20 cellular contexts compared by ENCODE assay signal in the genomic region with DNA sequence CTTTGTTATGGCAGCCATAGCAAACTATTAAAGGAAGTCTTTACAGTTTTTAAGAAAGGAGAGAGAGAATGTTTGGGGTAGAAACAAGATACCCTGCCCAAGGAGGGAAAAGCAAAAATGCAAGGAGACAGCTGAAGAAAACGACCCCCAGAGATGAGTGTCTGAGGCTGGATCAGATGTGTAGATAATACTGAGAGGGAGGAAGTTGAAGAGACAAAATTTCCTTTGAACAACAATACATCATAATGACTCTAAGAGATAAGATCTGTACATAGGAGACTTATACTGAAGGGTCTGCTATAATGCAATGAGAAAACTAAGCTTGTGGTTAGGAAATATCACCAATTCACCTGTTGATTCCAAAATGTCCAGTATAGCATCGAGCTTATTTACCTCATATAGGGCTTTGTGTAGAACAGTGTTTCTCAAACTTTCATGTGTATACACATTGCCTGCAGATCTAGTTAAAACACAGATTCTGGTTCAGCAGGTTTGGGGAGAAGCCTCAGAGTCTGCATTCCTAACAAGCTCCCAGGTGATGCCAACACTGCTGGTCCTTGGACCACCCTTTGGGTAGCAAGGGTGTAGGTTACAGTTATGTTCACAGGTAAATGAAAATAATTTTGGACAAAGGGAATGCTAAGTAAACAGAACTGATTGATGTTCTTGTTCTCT. TPM values are rescaled to one million over a fixed set of nuclear protein-coding genes. Genes with fewer than 3 reads are reported as not detected.
DNase-seq lines count a peak whose midpoint lies in the region; ATAC-seq and TF ChIP-seq lines count a peak whose summit lies in the region.
"Had no signal": no experiment of that assay in that cellular context is flagged by ENCODE, and none has a peak within 500 bp of the region (broad histone marks: within the 10 kb centered on the region; RNA-seq: fewer than 3 reads in every experiment).

No MANE protein-coding gene starts in this region.

- intact Hi-C loops in spleen (cut with DNase I; ENCODE audit: low total_unique reads) = no loop called here

- no peaks in the 10 kb centered on the region for H3K27me3 Mint-ChIP-seq in T-helper 2 cell treated with Interferon-gamma antibody and Interleukin-4, amounts not matched to agents 5 μg/mL and 100 μg/mL, for 36 hours (ENCODE audit: low read depth)

- ATAC-seq in activated CD4-positive, CD25-positive, alpha-beta regulatory T cell treated with anti-CD3 and anti-CD28 coated beads, Interleukin-2, amount 50 U/mL, for 24 hours = no peak
- ATAC-seq in left lobe of liver = no peak
- ATAC-seq: A549 had no signal

- H3K4me1 ChIP-seq in spleen = peaks cover 0 to 25% (median 3%) of the 10 kb centered on the region in 6 donors
- H3K4me1 ChIP-seq: SJSA1 had no signal

- H3K4me1 Mint-ChIP-seq in T-helper 2 cell treated with Interferon-gamma antibody and Interleukin-4, amounts not matched to agents 5 μg/mL and 100 μg/mL, for 36 hours (ENCODE audit: low read depth) = peaks cover 45% of the 10 kb centered on the region

- no peak overlapping the region for H3K4me3 ChIP-seq in spleen
- H3K4me3 ChIP-seq: A549, SJSA1 had no signal

- peak overlapping the region; percentile 14 for H3K27ac Mint-ChIP-seq in T-helper 2 cell treated with Interferon-gamma antibody and Interleukin-4, amounts not matched to agents 5 μg/mL and 100 μg/mL, for 36 hours
- H3K27ac Mint-ChIP-seq: HFFc6 had no signal

- DNase-seq in NCI-H748 (lab: John Stamatoyannopoulos, UW; ENCODE audit: unreplicated experiment) = peak; percentile 37
- no peak for DNase-seq in NCI-H748 treated with DMSO at 0.1 percent for 48 hours (lab: John Stamatoyannopoulos, UW)
- peak; percentile 13 for DNase-seq in HT-29 (ENCODE audit: low spot score)
- no peak for DNase-seq in T-helper 2 cell treated with Interferon-gamma antibody and Interleukin-4, amounts not matched to agents 5 μg/mL and 100 μg/mL, for 36 hours (ENCODE audit: low spot score)
- DNase-seq in spleen = no peak
- DNase-seq in left lobe of liver (ENCODE audit: low spot score) = no peak
- no peak for DNase-seq in stimulated activated CD4-positive, alpha-beta T cell treated with anti-CD3 and anti-CD28 coated beads, Interleukin-15, amount 100 ng/mL, for 24 hours
- DNase-seq: DMS79 treated with DMSO at 0.1 percent for 48 hours; GOT3; HFFc6; NCI-H2107; NCI-H446 treated with DMSO at 0.1 percent for 48 hours; NK-92 treated with Interleukin-12 subunit alpha and Interleukin-12 subunit beta, amount 100 ng/mL, for 24 hours; OCI-M1; SW 1271 had no signal

- peak overlapping the region in 5 of 8 donors; percentile 29 to 80 (median 62) for H3K27ac ChIP-seq in spleen
- H3K27ac ChIP-seq: A549, C4-2B, RWPE1, SJSA1 had no signal

- no peak for TF ChIP-seq POLR2A in spleen (IDR thresholded peaks at IDR 0.05)

- peaks cover 0 to 7% (median 0%) of the 10 kb centered on the region in 7 donors for H3K27me3 ChIP-seq in spleen (replicated peaks in 1 of 7)
- H3K27me3 ChIP-seq: SJSA1 had no signal

- TF ChIP-seq CTCF in spleen (IDR thresholded peaks at IDR 0.05 in 8 of 11, conservative IDR thresholded peaks at IDR 0.05 in 3 of 11) = no peak

- H3K36me3 Mint-ChIP-seq in T-helper 2 cell treated with Interferon-gamma antibody and Interleukin-4, amounts not matched to agents 5 μg/mL and 100 μg/mL, for 36 hours (ENCODE audit: low read depth) = no peaks in the 10 kb centered on the region

- no peaks in the 10 kb centered on the region for H3K9me3 Mint-ChIP-seq in T-helper 2 cell treated with Interferon-gamma antibody and Interleukin-4, amounts not matched to agents 5 μg/mL and 100 μg/mL, for 36 hours
- H3K9me3 Mint-ChIP-seq: HFFc6 had no signal

- 34 to 42% (median 37%) methylated on average over 2 of the region's 2 CpGs for WGBS in spleen, 5 donors

- no peaks in the 10 kb centered on the region for H3K9me3 ChIP-seq in spleen
- H3K9me3 ChIP-seq: A549, SJSA1 had no signal

- no peaks in the 10 kb centered on the region for H3K36me3 ChIP-seq in spleen
- H3K36me3 ChIP-seq: SJSA1 had no signal

- no peak overlapping the region for H3K4me3 Mint-ChIP-seq in T-helper 2 cell treated with Interferon-gamma antibody and Interleukin-4, amounts not matched to agents 5 μg/mL and 100 μg/mL, for 36 hours
- H3K4me3 Mint-ChIP-seq: HFFc6 had no signal

RNA-seq across cellular contexts. Expression of gene CEP295, which starts 5.8 kb away (rescaled TPM):
- 10.9 and 13.1 TPM in 2 replicates for total RNA-seq in HT-29 (2014; rRNA removed; shearing (Covaris generic))
- total RNA-seq in spleen (10 to 100 TPM; 13.4 to 31.5 (median 14.9) TPM), left lobe of liver (3.1 TPM)
- 10 to 100 TPM in 1 of 3 donors, 1 to 10 TPM in 2; 7.7 to 10.1 (median 8.2) TPM for polyA plus RNA-seq in spleen

Comparison
In these comparisons a context has a peak if more than half of its experiments do, and no peak if none do; other contexts are left out.
1. DNase-seq: peak in NCI-H748 (single experiment) and HT-29 (single experiment); none in NCI-H748 treated with DMSO at 0.1 percent for 48 hours (single experiment), T-helper 2 cell treated with Interferon-gamma antibody and Interleukin-4, amounts not matched to agents 5 μg/mL and 100 μg/mL, for 36 hours (single experiment), spleen (single experiment), left lobe of liver (single experiment) and stimulated activated CD4-positive, alpha-beta T cell treated with anti-CD3 and anti-CD28 coated beads, Interleukin-15, amount 100 ng/mL, for 24 hours (single experiment).